ENCODE assay signal across 11 cellular contexts in genomic region chr2:126972272-126972626, GRCh38.
A peak's percentile ranks its signal among the peaks of the same experiment; 100 is the strongest.
DNase-seq lines count a peak whose midpoint lies in the region; ATAC-seq and TF ChIP-seq lines count a peak whose summit lies in the region.
"Had no signal": no experiment of that assay in that cellular context is flagged by ENCODE, and none has a peak within 500 bp of the region (broad histone marks: within the 10 kb centered on the region; RNA-seq: fewer than 3 reads in every experiment).

No MANE protein-coding gene starts in this region.

- ATAC-seq in psoas muscle (peak in 3 of 4 donors; percentile 1 to 3 (median 2)), GM19324 (IDR thresholded peaks at IDR 0.05; ENCODE audit: low FRiP score, unreplicated experiment) (no peak)

- 20 to 30% (median 22%) methylated on average over 9 to 10 of the region's 10 CpGs for WGBS in psoas muscle, 3 donors

- H3K27ac Mint-ChIP-seq in CD14-positive monocyte: no peak overlapping the region
- no peak overlapping the region for H3K27ac Mint-ChIP-seq in endothelial cell (ENCODE audit: unreplicated experiment)
- H3K27ac Mint-ChIP-seq: activated CD4-positive, alpha-beta memory T cell treated with anti-CD3 and anti-CD28 coated beads, Interleukin-2, amount 10 ng/mL, durations not matched to agents 7 days and 5 days; activated naive CD8-positive, alpha-beta T cell treated with anti-CD3 and anti-CD28 coated beads for 36 hours had no signal

- TF ChIP-seq CTCF in CD14-positive monocyte (IDR thresholded peaks at IDR 0.05): peak; percentile 66
- TF ChIP-seq CTCF in LNCaP clone FGC (IDR thresholded peaks at IDR 0.05; ENCODE audit: control insufficient read depth, extremely low read depth, insufficient read depth): no peak
- TF ChIP-seq CTCF in endothelial cell (IDR thresholded peaks at IDR 0.05; ENCODE audit: unreplicated experiment): peak; percentile 41
- no peak for TF ChIP-seq CTCF in psoas muscle (IDR thresholded peaks at IDR 0.05)

- intact Hi-C loops in CD14-positive monocyte (cut with micrococcal nuclease): no loop called here
- intact Hi-C loops in psoas muscle (cut with DNase I): loop anchor here in 1 of 2 donors (5.0 kb wide), 2 partner anchors 70 to 330 kb away; no protein-coding TSS in a partner anchor

- no peak overlapping the region for H3K4me3 Mint-ChIP-seq in CD14-positive monocyte
- H3K4me3 Mint-ChIP-seq in endothelial cell (ENCODE audit: unreplicated experiment): no peak overlapping the region
- H3K4me3 Mint-ChIP-seq: activated CD4-positive, alpha-beta memory T cell treated with anti-CD3 and anti-CD28 coated beads, Interleukin-2, amount 10 ng/mL, durations not matched to agents 7 days and 5 days had no signal

- H3K27me3 Mint-ChIP-seq in CD14-positive monocyte (ENCODE audit: low read depth in 3 of 3): peaks cover 6 to 33% (median 22%) of the 10 kb centered on the region in 3 donors
- H3K27me3 Mint-ChIP-seq in endothelial cell (ENCODE audit: unreplicated experiment): peaks cover 5% of the 10 kb centered on the region

- H3K9me3 ChIP-seq in psoas muscle: no peaks in the 10 kb centered on the region

- no peak for DNase-seq in CD14-positive monocyte (ENCODE audit: low spot score)
- DNase-seq in LNCaP clone FGC (ENCODE audit: low read depth): no peak
- no peak for DNase-seq in endothelial cell (ENCODE audit: low spot score)
- no peak for DNase-seq in psoas muscle
- DNase-seq in RPMI8226: no peak
- no peak for DNase-seq in stimulated activated CD4-positive, alpha-beta T cell treated with anti-CD3 and anti-CD28 coated beads, Interleukin-12 subunit alpha, Interleukin-12 subunit beta, amount 100 ng/mL, for 4 hours
- no peak for DNase-seq in NAMALWA (ENCODE audit: low spot score)

- H3K36me3 Mint-ChIP-seq in CD14-positive monocyte (no peaks in the 10 kb centered on the region), endothelial cell (ENCODE audit: low read depth, unreplicated experiment) (peaks cover 4% of the 10 kb centered on the region)
- H3K36me3 Mint-ChIP-seq: activated naive CD8-positive, alpha-beta T cell treated with anti-CD3 and anti-CD28 coated beads for 36 hours; naive B cell had no signal

- H3K27ac ChIP-seq in psoas muscle: peak overlapping the region; percentile 21

- H3K4me3 ChIP-seq in LNCaP clone FGC (ENCODE audit: low read depth, low read length) (peak overlapping the region; percentile 53), psoas muscle (peak overlapping the region; percentile 62)

- H3K4me1 ChIP-seq in psoas muscle: peaks cover 5% of the 10 kb centered on the region

- no peaks in the 10 kb centered on the region for H3K27me3 ChIP-seq in psoas muscle (ENCODE audit: insufficient read depth in 3 of 3, low read length in 2 of 3)

- H3K36me3 ChIP-seq in psoas muscle (ENCODE audit: insufficient read depth in 1 of 2, low read depth in 1 of 2): no peaks in the 10 kb centered on the region

- H3K4me1 Mint-ChIP-seq in CD14-positive monocyte (peaks cover 25% of the 10 kb centered on the region), endothelial cell (ENCODE audit: unreplicated experiment) (peaks cover 5% of the 10 kb centered on the region)
- H3K4me1 Mint-ChIP-seq: activated naive CD8-positive, alpha-beta T cell treated with anti-CD3 and anti-CD28 coated beads for 36 hours had no signal

- H3K9me3 Mint-ChIP-seq in CD14-positive monocyte (peaks cover 0 to 3% (median 0%) of the 10 kb centered on the region in 7 donors), endothelial cell (ENCODE audit: unreplicated experiment) (no peaks in the 10 kb centered on the region)
- H3K9me3 Mint-ChIP-seq: activated CD4-positive, alpha-beta memory T cell treated with anti-CD3 and anti-CD28 coated beads, Interleukin-2, amount 10 ng/mL, durations not matched to agents 7 days and 5 days; activated naive CD8-positive, alpha-beta T cell treated with anti-CD3 and anti-CD28 coated beads for 36 hours; naive B cell had no signal

Comparison
In these comparisons a context has a peak if more than half of its experiments do, and no peak if none do; other contexts are left out.
1. CTCF ChIP-seq: peak in CD14-positive monocyte (single experiment) and endothelial cell (single experiment); none in LNCaP clone FGC (single experiment) and psoas muscle (single experiment).